In the genomic region with DNA sequence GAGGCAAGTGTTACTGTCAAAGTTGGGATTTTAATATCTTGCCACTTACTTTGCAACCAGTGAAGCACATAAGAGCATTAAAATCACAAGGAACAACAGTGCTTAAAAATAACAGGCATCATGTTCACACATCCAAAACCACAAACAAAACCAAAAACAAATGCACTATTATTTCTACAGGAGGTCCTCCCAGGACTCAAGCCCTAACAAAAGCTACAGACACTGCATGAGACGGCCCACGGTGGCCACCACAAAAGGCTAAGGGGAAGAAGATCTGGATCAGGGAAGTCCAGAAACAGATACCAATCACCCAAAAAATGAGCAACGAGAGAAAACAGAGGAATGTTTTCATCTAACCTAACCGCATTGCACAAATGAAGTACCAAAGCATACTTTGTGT, we compare ENCODE assay signal across 23 cellular contexts.
"Had no signal": no experiment of that assay in that cellular context is flagged by ENCODE, and none has a peak within 500 bp of the region (broad histone marks: within the 10 kb centered on the region; RNA-seq: fewer than 3 reads in every experiment).

No MANE protein-coding gene starts in this region.

- H3K4me3 Mint-ChIP-seq: activated B cell treated with CpG ODN at 0.5 μM for 24 hours; activated CD8-positive, alpha-beta T cell treated with anti-CD3 and anti-CD28 coated beads for 36 hours; activated naive CD4-positive, alpha-beta T cell treated with anti-CD3 and anti-CD28 coated beads for 36 hours; activated T-cell treated with anti-CD3 and anti-CD28 coated beads, Interleukin-2, amount 50 U/mL, for 24 hours; naive thymus-derived CD4-positive, alpha-beta T cell had no signal

- H3K27me3 Mint-ChIP-seq: activated B cell treated with CpG ODN at 0.5 μM for 24 hours; activated CD8-positive, alpha-beta T cell treated with anti-CD3 and anti-CD28 coated beads for 36 hours; activated T-cell treated with anti-CD3 and anti-CD28 coated beads, Interleukin-2, amount 50 U/mL, for 24 hours had no signal

- H3K27ac Mint-ChIP-seq: activated B cell treated with CpG ODN at 0.5 μM for 24 hours; activated CD8-positive, alpha-beta T cell treated with anti-CD3 and anti-CD28 coated beads for 36 hours; activated naive CD4-positive, alpha-beta T cell treated with anti-CD3 and anti-CD28 coated beads for 36 hours; activated T-cell treated with anti-CD3 and anti-CD28 coated beads, Interleukin-2, amount 50 U/mL, for 24 hours; immature natural killer cell; naive thymus-derived CD4-positive, alpha-beta T cell had no signal

- H3K4me1 ChIP-seq: thyroid gland had no signal

- DNase-seq: activated B cell treated with CpG ODN at 0.5 μM for 24 hours; activated CD4-positive, alpha-beta T cell treated with anti-CD3 and anti-CD28 coated beads for 48 hours; activated CD8-positive, alpha-beta T cell treated with anti-CD3 and anti-CD28 coated beads for 36 hours; activated naive CD4-positive, alpha-beta T cell treated with anti-CD3 and anti-CD28 coated beads for 36 hours; activated T-cell treated with anti-CD3 and anti-CD28 coated beads, Interleukin-2, amount 50 U/mL, for 24 hours; brain microvascular endothelial cell; central memory CD4-positive, alpha-beta T cell; cortex of kidney; erythroblast; heart right ventricle; immature natural killer cell; kidney glomerular epithelial cell; left ventricle myocardium inferior; mesenchymal stem cell; mucosa of descending colon; naive thymus-derived CD4-positive, alpha-beta T cell; stimulated activated CD8-positive, alpha-beta memory T cell treated with anti-CD3 and anti-CD28 coated beads, Interleukin-4, amount 100 ng/mL, for 48 hours; stimulated activated naive CD4-positive, alpha-beta T cell; T-helper 1 cell; T-helper 9 cell; thyroid gland had no signal

- H3K9ac ChIP-seq: parathyroid adenoma had no signal

- H3K9me3 ChIP-seq: heart right ventricle, left ventricle myocardium inferior, mucosa of descending colon, neutrophil, thyroid gland had no signal

- ATAC-seq: activated CD8-positive, alpha-beta T cell treated with anti-CD3 and anti-CD28 coated beads for 36 hours; mucosa of descending colon; naive thymus-derived CD4-positive, alpha-beta T cell had no signal

- H3K4me3 ChIP-seq: heart right ventricle, left ventricle myocardium inferior, mucosa of descending colon, thyroid gland had no signal

- H2AFZ ChIP-seq: parathyroid adenoma had no signal

- H3K9me3 Mint-ChIP-seq: activated CD8-positive, alpha-beta T cell treated with anti-CD3 and anti-CD28 coated beads for 36 hours; activated naive CD4-positive, alpha-beta T cell treated with anti-CD3 and anti-CD28 coated beads for 36 hours; activated T-cell treated with anti-CD3 and anti-CD28 coated beads, Interleukin-2, amount 50 U/mL, for 24 hours; immature natural killer cell had no signal

- H3K27ac ChIP-seq: brain microvascular endothelial cell, heart right ventricle, left ventricle myocardium inferior, neutrophil, parathyroid adenoma, thyroid gland had no signal

- H3K36me3 ChIP-seq: brain microvascular endothelial cell, neutrophil, thyroid gland had no signal

- H3K27me3 ChIP-seq: brain microvascular endothelial cell, heart right ventricle, thyroid gland had no signal
